8 cellular contexts compared by ENCODE assay signal in the genomic region with DNA sequence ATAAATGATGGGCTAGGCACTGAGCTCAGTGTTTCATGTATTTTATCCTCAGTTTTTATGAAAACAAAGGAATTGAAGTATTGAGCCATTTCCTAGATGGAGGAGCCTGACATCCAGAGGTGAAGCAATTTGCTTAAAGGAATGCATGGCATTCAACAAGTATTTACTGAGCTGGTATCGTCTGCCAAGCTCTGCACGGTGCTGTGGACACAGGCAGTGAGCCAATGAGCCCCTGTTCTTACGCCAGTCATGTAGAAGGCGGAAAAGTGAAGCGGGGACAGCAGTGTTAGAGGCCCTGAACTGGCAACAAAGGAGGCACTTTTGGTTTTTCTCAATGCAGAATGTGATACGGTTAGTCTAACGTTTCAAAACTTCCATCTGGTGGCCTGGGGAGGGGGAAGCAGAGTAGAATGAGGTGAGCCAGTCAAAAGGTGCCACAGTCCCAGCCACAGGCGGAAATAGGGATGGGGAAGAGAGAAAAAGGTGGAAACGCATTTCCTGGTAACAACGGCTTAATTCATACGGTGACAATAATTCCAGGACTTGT.
DNase-seq lines count a peak whose midpoint lies in the region; ATAC-seq and TF ChIP-seq lines count a peak whose summit lies in the region.

No MANE protein-coding gene starts in this region.

- peak in 1 of 2 donors; percentile 92 for DNase-seq in ascending aorta (ENCODE audit: low spot score in 2 of 2)
- no peak for DNase-seq in C1 segment of cervical spinal cord (lab: John Stamatoyannopoulos, UW)

- no peak for TF ChIP-seq CTCF in ascending aorta (IDR thresholded peaks at IDR 0.05)

- H3K27ac ChIP-seq in HUES48 (ENCODE audit: low read depth, low read length) (peak overlapping the region; percentile 43), ascending aorta (peak overlapping the region; percentile 70 to 84), iPS-20b (ENCODE audit: low read length) (peak overlapping the region; percentile 46), stomach smooth muscle (ENCODE audit: low read length) (peak overlapping the region; percentile 90)

- H3K9me3 ChIP-seq in HUES48 (ENCODE audit: control insufficient read depth, insufficient read depth, low read length) (no peaks in the 10 kb centered on the region), ascending aorta (no peaks in the 10 kb centered on the region), iPS-20b (ENCODE audit: insufficient read depth, low read depth, low read length) (no peaks in the 10 kb centered on the region), stomach smooth muscle (ENCODE audit: control insufficient read depth in 2 of 2, low read length in 2 of 2) (no peaks in the 10 kb centered on the region)

- H3K36me3 ChIP-seq in HUES48 (ENCODE audit: control insufficient read depth, insufficient read depth, low read length), result no peaks in the 10 kb centered on the region; the same call in 1 of the 2 replicates
- peaks cover 0 to 13% of the 10 kb centered on the region in 2 donors for H3K36me3 ChIP-seq in ascending aorta
- H3K36me3 ChIP-seq in iPS-20b (ENCODE audit: insufficient read depth, low read depth, low read length), result peaks cover 22% of the 10 kb centered on the region
- peaks cover 12 to 18% of the 10 kb centered on the region in 2 donors for H3K36me3 ChIP-seq in stomach smooth muscle (ENCODE audit: control insufficient read depth in 2 of 2, insufficient read depth in 2 of 2, low read length in 2 of 2)

- intact Hi-C loops in ascending aorta (cut with DNase I), result loop anchor here (1.0 to 10.0 kb wide), 4 partner anchors 17 to 349 kb away; a partner anchor contains a TSS

- H3K4me3 ChIP-seq in HUES48 (ENCODE audit: low read depth, low read length), result no peak overlapping the region
- H3K4me3 ChIP-seq in ascending aorta, result peak overlapping the region in 1 of 2 donors; percentile 33
- no peak overlapping the region for H3K4me3 ChIP-seq in iPS-20b (ENCODE audit: low read length)
- H3K4me3 ChIP-seq in stomach smooth muscle (ENCODE audit: low read length in 2 of 2), result peak overlapping the region; percentile 22 to 49

- peaks cover 34% of the 10 kb centered on the region for H3K4me1 ChIP-seq in HUES48 (ENCODE audit: control insufficient read depth, insufficient read depth, low read length)
- peaks cover 17 to 30% of the 10 kb centered on the region in 2 donors for H3K4me1 ChIP-seq in ascending aorta
- H3K4me1 ChIP-seq in iPS-20b (ENCODE audit: insufficient read depth, low read length), result peaks cover 26% of the 10 kb centered on the region
- peaks cover 44% of the 10 kb centered on the region for H3K4me1 ChIP-seq in stomach smooth muscle (ENCODE audit: control insufficient read depth, insufficient read depth, low read length)

- H3K27me3 ChIP-seq in HUES48 (ENCODE audit: control insufficient read depth, insufficient read depth, low read length) (no peaks in the 10 kb centered on the region), ascending aorta (no peaks in the 10 kb centered on the region), iPS-20b (ENCODE audit: insufficient read depth, low read length) (no peaks in the 10 kb centered on the region), stomach smooth muscle (ENCODE audit: control insufficient read depth in 1 of 2, insufficient read depth in 2 of 2, low read length in 2 of 2) (no peaks in the 10 kb centered on the region)

- ATAC-seq in HG02884 (IDR thresholded peaks at IDR 0.05; ENCODE audit: unreplicated experiment) (no peak), HG03280 (IDR thresholded peaks at IDR 0.05; ENCODE audit: unreplicated experiment) (no peak), GM21360 (IDR thresholded peaks at IDR 0.05; ENCODE audit: unreplicated experiment) (no peak)

- peak overlapping the region; percentile 6; the same call in 1 of the 2 replicates for H3K9ac ChIP-seq in HUES48 (ENCODE audit: low read depth, low read length)
- peak overlapping the region; percentile 22; the same call in 1 of the 2 replicates for H3K9ac ChIP-seq in iPS-20b (ENCODE audit: low read depth, low read length)
- H3K9ac ChIP-seq in stomach smooth muscle (ENCODE audit: low read length in 2 of 2), result peak overlapping the region; percentile 38 to 47

Comparison
In these comparisons a context has a peak if more than half of its experiments do, and no peak if none do; other contexts are left out.
1. H3K4me3 ChIP-seq: peak in stomach smooth muscle (2 of 2); none in HUES48 (single experiment) and iPS-20b (single experiment).
2. Peak in every context shown above with its lines, with median percentiles within 50 percentile points of each other: H3K27ac ChIP-seq and H3K9ac ChIP-seq.